ENCODE assay signal across 8 cellular contexts in genomic region chr9:136686534-136686793, GRCh38. TPM values are rescaled to one million over a fixed set of nuclear protein-coding genes. Genes with fewer than 3 reads are reported as not detected.
DNase-seq lines count a peak whose midpoint lies in the region; ATAC-seq and TF ChIP-seq lines count a peak whose summit lies in the region.

No MANE protein-coding gene starts in this region.

- no peaks in the 10 kb centered on the region for H3K9me3 ChIP-seq in mesodermal cell (ENCODE audit: control insufficient read depth, low read length)

- H3K27me3 Mint-ChIP-seq in stimulated activated naive CD8-positive, alpha-beta T cell treated with anti-CD3 and anti-CD28 coated beads, Interleukin-15, Interleukin-2, amounts not matched to agents 100 ng/mL and 50 ng/mL, for 24 hours, result no peaks in the 10 kb centered on the region
- H3K27me3 Mint-ChIP-seq in brain, result peaks cover 9% of the 10 kb centered on the region

- DNase-seq in stimulated activated naive CD8-positive, alpha-beta T cell treated with anti-CD3 and anti-CD28 coated beads, Interleukin-15, Interleukin-2, amounts not matched to agents 100 U/mL and 50 U/mL, for 24 hours, result no peak
- no peak for DNase-seq in NCI-H69 (lab: John Stamatoyannopoulos, UW)
- DNase-seq in kidney glomerular epithelial cell (lab: John Stamatoyannopoulos, UW), result no peak
- DNase-seq in SW 1271 (lab: John Stamatoyannopoulos, UW), result no peak
- DNase-seq in stimulated activated CD8-positive, alpha-beta memory T cell treated with anti-CD3 and anti-CD28 coated beads, Interleukin-4, amount 100 ng/mL, for 48 hours, result no peak

- H3K27ac Mint-ChIP-seq in stimulated activated naive CD8-positive, alpha-beta T cell treated with anti-CD3 and anti-CD28 coated beads, Interleukin-15, Interleukin-2, amounts not matched to agents 100 ng/mL and 50 ng/mL, for 24 hours, result no peak overlapping the region
- H3K27ac Mint-ChIP-seq in brain, result peak overlapping the region in 2 of 5 experiments; percentile 74 to 83

- no peaks in the 10 kb centered on the region for H3K36me3 Mint-ChIP-seq in stimulated activated naive CD8-positive, alpha-beta T cell treated with anti-CD3 and anti-CD28 coated beads, Interleukin-15, Interleukin-2, amounts not matched to agents 100 ng/mL and 50 ng/mL, for 24 hours (ENCODE audit: low read depth)
- no peaks in the 10 kb centered on the region for H3K36me3 Mint-ChIP-seq in brain

- ATAC-seq in stimulated activated naive CD8-positive, alpha-beta T cell treated with anti-CD3 and anti-CD28 coated beads, Interleukin-15, Interleukin-2, amounts not matched to agents 100 U/mL and 50 U/mL, for 24 hours, result no peak

- no peaks in the 10 kb centered on the region for H3K36me3 ChIP-seq in mesodermal cell (ENCODE audit: control insufficient read depth, insufficient read depth, low read length)

- H3K9me3 Mint-ChIP-seq in stimulated activated naive CD8-positive, alpha-beta T cell treated with anti-CD3 and anti-CD28 coated beads, Interleukin-15, Interleukin-2, amounts not matched to agents 100 ng/mL and 50 ng/mL, for 24 hours, result no peaks in the 10 kb centered on the region
- H3K9me3 Mint-ChIP-seq in brain, result no peaks in the 10 kb centered on the region

- peak overlapping the region; percentile 76 for H3K4me3 Mint-ChIP-seq in stimulated activated naive CD8-positive, alpha-beta T cell treated with anti-CD3 and anti-CD28 coated beads, Interleukin-15, Interleukin-2, amounts not matched to agents 100 ng/mL and 50 ng/mL, for 24 hours
- peak overlapping the region; percentile 82 to 91 (median 83) for H3K4me3 Mint-ChIP-seq in brain

- no peak for TF ChIP-seq CTCF in brain (conservative IDR thresholded peaks at IDR 0.05)

- no peaks in the 10 kb centered on the region for H3K4me1 ChIP-seq in mesodermal cell (ENCODE audit: control insufficient read depth, insufficient read depth, low read length, poor library complexity, severe bottlenecking)

- WGBS in mesodermal cell (ENCODE audit: insufficient coverage in 2 of 2), 2 experiments, result 2 to 3% methylated on average over 9 to 13 of the region's 20 CpGs

- peak overlapping the region; percentile 70 for H3K4me3 ChIP-seq in mesodermal cell (ENCODE audit: extremely low read depth, insufficient read depth, low read length, poor library complexity, severe bottlenecking)

- no peaks in the 10 kb centered on the region for H3K4me1 Mint-ChIP-seq in stimulated activated naive CD8-positive, alpha-beta T cell treated with anti-CD3 and anti-CD28 coated beads, Interleukin-15, Interleukin-2, amounts not matched to agents 100 ng/mL and 50 ng/mL, for 24 hours (ENCODE audit: low read depth)
- H3K4me1 Mint-ChIP-seq in brain, result peaks cover 16% of the 10 kb centered on the region

- H3K27ac ChIP-seq in mesodermal cell (ENCODE audit: low read depth, low read length, severe bottlenecking), result no peak overlapping the region

RNA-seq across cellular contexts. Expression of gene AGPAT2, which starts 0.8 kb away (rescaled TPM):
- polyA plus RNA-seq in brain (ENCODE audit: insufficient read depth, low read depth, low replicate concordance), result 42.6 TPM
- polyA plus RNA-seq in mesodermal cell (2013, experiment 1 of 2), result 30.0 TPM
- 23.8 TPM for polyA plus RNA-seq in mesodermal cell (2013, experiment 2 of 2)

RNA-seq across cellular contexts. Expression of gene EGFL7, which starts 23.7 kb away (rescaled TPM):
- 36.4 TPM for polyA plus RNA-seq in brain (ENCODE audit: insufficient read depth, low read depth, low replicate concordance)
- 188 TPM for polyA plus RNA-seq in mesodermal cell (2013, experiment 1 of 2)
- 118 TPM for polyA plus RNA-seq in mesodermal cell (2013, experiment 2 of 2)

RNA-seq across cellular contexts. Expression of gene DIPK1B, which starts 25.9 kb away (rescaled TPM):
- 35.5 TPM for polyA plus RNA-seq in brain (ENCODE audit: insufficient read depth, low read depth, low replicate concordance)
- 89.9 TPM for polyA plus RNA-seq in mesodermal cell (2013, experiment 1 of 2)
- 67.3 TPM for polyA plus RNA-seq in mesodermal cell (2013, experiment 2 of 2)

RNA-seq across cellular contexts. Expression of gene LCN10, which starts 56.3 kb away (rescaled TPM):
- polyA plus RNA-seq in brain (ENCODE audit: insufficient read depth, low read depth, low replicate concordance), result 3.5 TPM
- not detected for polyA plus RNA-seq in mesodermal cell (2013, experiment 1 of 2)
- not detected for polyA plus RNA-seq in mesodermal cell (2013, experiment 2 of 2)
